In the genomic region with DNA sequence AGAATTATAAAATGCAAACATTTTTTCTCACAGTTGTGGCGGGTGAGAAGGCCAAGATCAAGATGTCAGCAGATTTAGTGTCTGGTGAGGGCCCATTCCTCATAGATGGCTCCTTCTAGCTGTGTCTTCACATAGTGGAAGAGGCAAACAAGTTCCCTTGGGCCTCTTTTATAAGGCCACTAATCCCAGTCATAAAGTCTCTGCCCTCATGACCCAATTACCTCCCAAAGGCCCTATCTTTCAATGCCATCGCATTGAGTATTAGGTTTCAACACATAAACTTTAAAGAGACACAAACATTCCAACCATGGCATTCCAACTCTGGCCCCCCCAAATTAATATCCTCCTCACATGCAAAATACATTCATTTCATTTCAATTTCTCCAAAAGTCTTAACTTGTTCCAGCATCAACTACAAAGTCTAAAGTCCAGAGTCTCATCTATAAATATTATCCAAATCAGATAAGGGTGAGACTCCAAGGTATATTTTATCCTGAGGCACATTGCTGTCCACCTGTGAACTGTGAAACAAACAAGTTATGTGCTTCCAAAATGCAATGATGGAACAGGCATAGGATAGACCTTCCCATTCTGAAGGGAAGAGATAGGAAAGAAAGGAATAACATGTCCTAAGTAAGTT, we compare ENCODE assay signal across 20 cellular contexts.
"Had no signal": no experiment of that assay in that cellular context is flagged by ENCODE, and none has a peak within 500 bp of the region (broad histone marks: within the 10 kb centered on the region; RNA-seq: fewer than 3 reads in every experiment).

No MANE protein-coding gene starts in this region.

- H3K4me3 ChIP-seq: MG63, SJSA1, SK-N-MC had no signal

- H3K9me3 ChIP-seq: SJSA1 had no signal

- H3K27ac ChIP-seq: HL-60, SJSA1, SK-N-MC had no signal

- H3K27me3 ChIP-seq: MG63, SJSA1 had no signal

- H3K36me3 ChIP-seq: MG63, SJSA1 had no signal

- DNase-seq: KBM-7, MG63, NCI-H1092, NCI-H1105 treated with DMSO at 0.1 percent for 48 hours, NCI-H1417 treated with DMSO at 0.1 percent for 48 hours, NCI-H146, NCI-H1694 treated with DMSO at 0.1 percent for 48 hours, NCI-H1930, NCI-H2081, NCI-H2107, NCI-H2227 treated with DMSO at 0.1 percent for 48 hours, NCI-H524, NCI-H526 treated with DMSO at 0.1 percent for 48 hours, NCI-H748 treated with DMSO at 0.1 percent for 48 hours, Right ventricle myocardium superior, RPMI8226, SIG-M5 had no signal
